ENCODE assay signal across 25 cellular contexts in genomic region chr2:195706161-195706900, GRCh38. TPM values are rescaled to one million over a fixed set of nuclear protein-coding genes. Genes with fewer than 3 reads are reported as not detected.
DNase-seq lines count a peak whose midpoint lies in the region; ATAC-seq, FAIRE-seq and TF ChIP-seq lines count a peak whose summit lies in the region.
"Had no signal": no experiment of that assay in that cellular context is flagged by ENCODE, and none has a peak within 500 bp of the region (broad histone marks: within the 10 kb centered on the region; RNA-seq: fewer than 3 reads in every experiment).

No MANE protein-coding gene starts in this region.

- no peak overlapping the region for H2BK5ac ChIP-seq in mesendoderm (ENCODE audit: low read length)

- H3K79me2 ChIP-seq in mesendoderm (ENCODE audit: control insufficient read depth, insufficient read depth, low read length), result peaks cover 1% of the 10 kb centered on the region
- peaks cover 11% of the 10 kb centered on the region for H3K79me2 ChIP-seq in smooth muscle cell (ENCODE audit: low read depth)

- ATAC-seq in A549 (no peak), GM21786 (IDR thresholded peaks at IDR 0.05; ENCODE audit: unreplicated experiment) (no peak), GM19395 (IDR thresholded peaks at IDR 0.05; ENCODE audit: unreplicated experiment) (no peak)
- ATAC-seq: activated T-helper 17 cell treated with anti-CD3 and anti-CD28 coated beads, Interleukin-2, amount 50 U/mL, for 72 hours; CD8-positive, alpha-beta T cell; GM12878; Panc1; sciatic nerve had no signal

- POLR2A ChIA-PET in A549 (lab: Yijun Ruan, JAX), result no interaction called here

- H3K9me3 ChIP-seq in A549 (no peaks in the 10 kb centered on the region), HUES64 (ENCODE audit: insufficient read depth, low read depth, low read length) (no peaks in the 10 kb centered on the region), endodermal cell (ENCODE audit: control insufficient read depth, low read length) (peaks cover 6% of the 10 kb centered on the region), smooth muscle cell (replicated peaks; ENCODE audit: low read depth) (no peaks in the 10 kb centered on the region)
- H3K9me3 ChIP-seq: HAP-1, testis had no signal

- TF ChIP-seq POLR2A in A549 (IDR thresholded peaks at IDR 0.05; ENCODE audit: low read length) (no peak), GM12891 (IDR thresholded peaks at IDR 0.05; ENCODE audit: low read depth, low read length) (no peak)

- H3K9ac ChIP-seq in HUES64 (ENCODE audit: low read depth, low read length) (no peak overlapping the region; the same call in 1 of the 2 replicates), endodermal cell (ENCODE audit: extremely low read depth, low read length, poor library complexity, severe bottlenecking) (peak overlapping the region; percentile 17), mesendoderm (ENCODE audit: low read length) (no peak overlapping the region), smooth muscle cell (ENCODE audit: low read depth) (no peak overlapping the region)

- H3K4me1 ChIP-seq in A549, result peaks cover 23% of the 10 kb centered on the region
- peaks cover 17% of the 10 kb centered on the region for H3K4me1 ChIP-seq in HUES64 (ENCODE audit: insufficient read depth, low read length)
- peaks cover 6% of the 10 kb centered on the region for H3K4me1 ChIP-seq in endodermal cell (ENCODE audit: control insufficient read depth, insufficient read depth, low read length)
- no peaks in the 10 kb centered on the region for H3K4me1 ChIP-seq in mesendoderm (ENCODE audit: control insufficient read depth, low read depth, low read length)
- peaks cover 11% of the 10 kb centered on the region for H3K4me1 ChIP-seq in smooth muscle cell (ENCODE audit: low read depth)
- H3K4me1 ChIP-seq: testis had no signal

- H2BK15ac ChIP-seq in mesendoderm (replicated peaks; ENCODE audit: low read depth), result no peak overlapping the region

- H3K56ac ChIP-seq in mesendoderm (ENCODE audit: low read length), result no peak overlapping the region

- peak overlapping the region; percentile 75 for H3K27ac Mint-ChIP-seq in endodermal cell
- H3K27ac Mint-ChIP-seq: activated T-helper 17 cell treated with anti-CD3 and anti-CD28 coated beads, Interleukin-2, amount 50 U/mL, for 72 hours; CD8-positive, alpha-beta T cell; IgD-negative memory B cell; nephron progenitor cell had no signal

- H4K20me1 ChIP-seq in smooth muscle cell (ENCODE audit: low read depth), result peaks cover 22% of the 10 kb centered on the region

- H3K23ac ChIP-seq in mesendoderm (ENCODE audit: low read length), result no peak overlapping the region

- no peak for TF ChIP-seq CTCF in A549 (IDR thresholded peaks at IDR 0.05)
- no peak for TF ChIP-seq CTCF in endodermal cell (conservative IDR thresholded peaks at IDR 0.05)
- TF ChIP-seq CTCF in smooth muscle cell (IDR thresholded peaks at IDR 0.05; ENCODE audit: borderline replicate concordance, insufficient read depth, poor library complexity, severe bottlenecking), result no peak

- H3K4me3 Mint-ChIP-seq in endodermal cell, result no peak overlapping the region
- H3K4me3 Mint-ChIP-seq: activated T-helper 17 cell treated with anti-CD3 and anti-CD28 coated beads, Interleukin-2, amount 50 U/mL, for 72 hours; CD8-positive, alpha-beta T cell; IgD-negative memory B cell; nephron progenitor cell had no signal

- no peaks in the 10 kb centered on the region for H3F3A ChIP-seq in smooth muscle cell (ENCODE audit: low read depth)

- H3K27me3 ChIP-seq in HUES64 (ENCODE audit: insufficient read depth, low read length) (no peaks in the 10 kb centered on the region), endodermal cell (ENCODE audit: control insufficient read depth, insufficient read depth, low read length, poor library complexity, severe bottlenecking) (no peaks in the 10 kb centered on the region), mesendoderm (ENCODE audit: insufficient read depth, low read length, poor library complexity) (no peaks in the 10 kb centered on the region), smooth muscle cell (ENCODE audit: low read depth) (no peaks in the 10 kb centered on the region)
- H3K27me3 ChIP-seq: testis had no signal

- H3K9me3 Mint-ChIP-seq in endodermal cell, result peaks cover 2% of the 10 kb centered on the region
- H3K9me3 Mint-ChIP-seq: activated T-helper 17 cell treated with anti-CD3 and anti-CD28 coated beads, Interleukin-2, amount 50 U/mL, for 72 hours had no signal

- no peak for TF ChIP-seq EP300 in A549 (IDR thresholded peaks at IDR 0.05)

- CTCF ChIA-PET in A549 (lab: Yijun Ruan, JAX), result interaction anchor here (0.6 to 0.7 kb wide), 2 partner anchors 11 to 16 kb away, joined by 3 read pairs; no protein-coding TSS in a partner anchor

- H2AFZ ChIP-seq in smooth muscle cell (ENCODE audit: low read depth), result no peak overlapping the region

- H3K4me1 Mint-ChIP-seq in endodermal cell, result peaks cover 23% of the 10 kb centered on the region
- H3K4me1 Mint-ChIP-seq: activated T-helper 17 cell treated with anti-CD3 and anti-CD28 coated beads, Interleukin-2, amount 50 U/mL, for 72 hours; nephron progenitor cell had no signal

- H2BK120ac ChIP-seq in mesendoderm (ENCODE audit: low read depth, low read length), result no peak overlapping the region

- no peak overlapping the region for H4K5ac ChIP-seq in mesendoderm (ENCODE audit: low read length)

- H3K36me3 Mint-ChIP-seq in endodermal cell (ENCODE audit: low read depth), result peaks cover 8% of the 10 kb centered on the region

- H3K4me2 ChIP-seq in A549 (peak overlapping the region; percentile 53), mesendoderm (ENCODE audit: low read length) (no peak overlapping the region), smooth muscle cell (no peak overlapping the region)

- H3K27ac ChIP-seq in A549 (no peak overlapping the region), HUES64 (ENCODE audit: low read depth, low read length) (peak overlapping the region; percentile 54; the same call in 1 of the 2 replicates), endodermal cell (ENCODE audit: low read depth, low read length) (no peak overlapping the region), mesendoderm (ENCODE audit: low read depth, low read length) (no peak overlapping the region), smooth muscle cell (ENCODE audit: low read depth) (no peak overlapping the region)
- H3K27ac ChIP-seq: epithelial cell of prostate, testis had no signal

- WGBS in A549 (ENCODE audit: missing lambda C conversion rate), result 61% methylated on average over 5 of the region's 5 CpGs
- WGBS in HUES64, result 73% methylated on average over 2 of the region's 5 CpGs
- 54 to 60% methylated on average over 1 to 3 of the region's 5 CpGs for WGBS in endodermal cell (ENCODE audit: insufficient coverage in 1 of 2, insufficient read length in 1 of 2), 2 experiments
- WGBS in mesendoderm (ENCODE audit: extremely low coverage, insufficient coverage, low lambda C conversion rate), result no CpG with 5 or more reads among the region's 5 CpGs
- 52% methylated on average over 5 of the region's 5 CpGs for WGBS in smooth muscle cell (ENCODE audit: low lambda C conversion rate)

- no peaks in the 10 kb centered on the region for H3K27me3 Mint-ChIP-seq in endodermal cell (ENCODE audit: insufficient read depth)
- H3K27me3 Mint-ChIP-seq: activated T-helper 17 cell treated with anti-CD3 and anti-CD28 coated beads, Interleukin-2, amount 50 U/mL, for 72 hours; IgD-negative memory B cell had no signal

- H3K18ac ChIP-seq in mesendoderm (ENCODE audit: low read length), result no peak overlapping the region

- no peak overlapping the region for H2AK5ac ChIP-seq in mesendoderm (ENCODE audit: low read length)

- no peak for TF ChIP-seq RAD21 in A549 (conservative IDR thresholded peaks at IDR 0.05 in 1 of 2, IDR thresholded peaks at IDR 0.05 in 1 of 2)

- no peak overlapping the region; the same call in 2 of the 3 replicates for H3K4me3 ChIP-seq in A549
- H3K4me3 ChIP-seq in HUES64 (ENCODE audit: low read length), result no peak overlapping the region
- no peak overlapping the region for H3K4me3 ChIP-seq in endodermal cell (ENCODE audit: low read length)
- H3K4me3 ChIP-seq in mesendoderm (ENCODE audit: low read length), result no peak overlapping the region
- no peak overlapping the region for H3K4me3 ChIP-seq in smooth muscle cell
- H3K4me3 ChIP-seq: GM12878, HAP-1, testis had no signal

- FAIRE-seq in A549 (lab: Jason Lieb, UNC) (no peak), GM12891 (lab: Jason Lieb, UNC) (no peak)
- FAIRE-seq: GM12878, TTC549 had no signal

- H3K4ac ChIP-seq in mesendoderm (ENCODE audit: low read depth, low read length), result no peak overlapping the region

- H3K36me3 ChIP-seq in HUES64 (ENCODE audit: insufficient read depth, low read length) (peaks cover 43% of the 10 kb centered on the region), endodermal cell (ENCODE audit: control insufficient read depth, insufficient read depth, low read length) (peaks cover 3% of the 10 kb centered on the region), mesendoderm (ENCODE audit: control insufficient read depth, insufficient read depth, low read length) (no peaks in the 10 kb centered on the region), smooth muscle cell (ENCODE audit: low read depth) (no peaks in the 10 kb centered on the region)

- no peaks in the 10 kb centered on the region for H3K79me1 ChIP-seq in mesendoderm (ENCODE audit: low read length)

- DNase-seq in A549 (ENCODE audit: low read depth in 1 of 2, low spot score in 1 of 2), result no peak
- no peak for DNase-seq in endodermal cell
- DNase-seq in mesendoderm, result peak; percentile 91
- DNase-seq in smooth muscle cell (lab: John Stamatoyannopoulos, UW; ENCODE audit: unreplicated experiment), result no peak
- no peak for DNase-seq in GM12891 (ENCODE audit: insufficient read length, low spot score)
- DNase-seq: amygdala; CD8-positive, alpha-beta T cell; cortex of kidney; hippocampal formation; NCI-H2081; nephron progenitor cell; stimulated activated CD4-positive, alpha-beta T cell treated with anti-CD3 and anti-CD28 coated beads, Interleukin-4, amount 100 ng/mL, for 1 hour; stimulated activated CD8-positive, alpha-beta memory T cell treated with anti-CD3 and anti-CD28 coated beads, Interleukin-4, amount 100 ng/mL, for 48 hours; testis had no signal

- no peak overlapping the region for H4K8ac ChIP-seq in mesendoderm (ENCODE audit: low read depth, low read length)

TF ChIP-seq in GM12891, 5 proteins besides CTCF, POLR2A, EP300 and RAD21 (continues in another document):
- no peak for TF ChIP-seq SPI1 (IDR thresholded peaks at IDR 0.05; ENCODE audit: low read depth, low read length)

RNA-seq across cellular contexts. Expression of gene SLC39A10, which starts 49.3 kb away (rescaled TPM):
- polyA plus RNA-seq in A549 (2011; rRNA removed) (34.2 and 42.6 TPM in 2 replicates), A549 (2017; fragmentation: RNase III; extraction: RNeasy Plus Mini Kit Qiagen cat#74134 plus additional on column Dnase treatment) (33.9 to 38.4 TPM (median 36.2 TPM) in 3 replicates), smooth muscle cell (15.6 and 33.8 TPM in 2 replicates)
- 6.6 and 7.1 TPM in 2 replicates for polyA plus RNA-seq in A549 (2012; cell fraction: cytosol; rRNA removed)
- polyA plus RNA-seq in A549 (2012; cell fraction: nucleus; rRNA removed), result 8.0 and 10.7 TPM in 2 replicates
- polyA minus RNA-seq in A549 (2011; rRNA and poly(A)+ RNA removed), result 46.6 and 53.4 TPM in 2 replicates
- 84.8 TPM for polyA plus RNA-seq in HUES64 (2013, experiment 1 of 2)
- polyA plus RNA-seq in HUES64 (2013, experiment 2 of 2), result 75.3 TPM
- total RNA-seq in endodermal cell (100 to 1,000 TPM in 1 of 2 donors, 10 to 100 TPM in 1; 79.6 to 113 TPM), smooth muscle cell (80.7 and 81.2 TPM in 2 replicates)
- 63.9 TPM for polyA plus RNA-seq in endodermal cell (2013, experiment 1 of 2)
- polyA plus RNA-seq in endodermal cell (2013, experiment 2 of 2), result 64.5 TPM
- 39.6 TPM for polyA plus RNA-seq in mesendoderm (2013, experiment 1 of 2)
- 38.8 TPM for polyA plus RNA-seq in mesendoderm (2013, experiment 2 of 2)
- polyA plus RNA-seq in GM12891 (2012; ENCODE audit: low read depth, missing spikeins), result 1.4 TPM
